Comparison of ENCODE assay signal across 8 cellular contexts in the genomic region with DNA sequence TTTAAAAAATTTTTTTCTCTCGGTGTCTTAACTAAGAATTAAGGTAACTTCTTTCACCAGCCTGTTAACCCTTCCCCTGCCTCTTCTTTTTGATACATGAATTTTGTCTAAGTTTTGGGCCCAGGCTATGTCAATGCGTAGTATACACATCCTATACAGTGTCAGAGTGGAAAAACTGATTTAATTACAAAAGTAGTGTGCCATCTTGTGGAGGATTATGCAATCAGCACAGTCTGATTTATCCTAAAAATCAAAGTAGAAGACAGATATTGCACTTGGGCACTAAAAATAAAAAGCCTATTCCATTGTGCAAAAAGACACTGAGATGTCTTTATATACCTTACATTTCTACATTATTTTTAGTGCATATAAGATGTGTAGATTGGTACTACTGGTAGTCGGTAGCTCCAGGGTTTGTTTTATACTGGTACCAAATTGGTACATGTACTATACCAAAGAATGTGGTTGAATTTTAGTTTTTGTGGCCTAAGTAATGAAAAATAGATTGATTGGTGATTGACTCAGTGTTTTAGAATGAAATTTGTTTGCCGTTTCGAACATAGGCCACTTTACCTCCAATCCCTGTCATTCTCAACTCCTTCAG.
DNase-seq lines count a peak whose midpoint lies in the region; ATAC-seq, FAIRE-seq and TF ChIP-seq lines count a peak whose summit lies in the region.

No MANE protein-coding gene starts in this region.

- no peaks in the 10 kb centered on the region for H3K9me3 Mint-ChIP-seq in astrocyte (ENCODE audit: unreplicated experiment)

- H3K4me3 ChIP-seq in AG09309 (ENCODE audit: control insufficient read depth, low read depth, low read length) = no peak overlapping the region
- no peak overlapping the region for H3K4me3 ChIP-seq in astrocyte (ENCODE audit: insufficient read depth, low read depth, low read length)

- no peaks in the 10 kb centered on the region for H3K27me3 ChIP-seq in astrocyte (ENCODE audit: insufficient read depth, low read length)

- H3K9ac ChIP-seq in astrocyte (ENCODE audit: low read length) = no peak overlapping the region

- FAIRE-seq in GM12891 (lab: Jason Lieb, UNC) (peak; percentile 40), astrocyte (lab: Jason Lieb, UNC) (no peak)

- no peaks in the 10 kb centered on the region for H3K9me3 ChIP-seq in astrocyte (ENCODE audit: insufficient read depth, low read depth, low read length)

- ATAC-seq in stimulated activated naive CD8-positive, alpha-beta T cell treated with anti-CD3 and anti-CD28 coated beads, Interleukin-15, Interleukin-2, amounts not matched to agents 100 U/mL and 50 U/mL, for 24 hours = peak; percentile 63
- no peak for ATAC-seq in GM21619 (IDR thresholded peaks at IDR 0.05; ENCODE audit: unreplicated experiment)

- H3K27me3 Mint-ChIP-seq in astrocyte (ENCODE audit: low read depth, unreplicated experiment) = no peaks in the 10 kb centered on the region

- peaks cover 8% of the 10 kb centered on the region for H3K36me3 ChIP-seq in astrocyte (ENCODE audit: insufficient read depth, low read length)

- peak; percentile 11 for DNase-seq in AG09309 (ENCODE audit: low read depth)
- DNase-seq in GM12891 (ENCODE audit: insufficient read length, low spot score) = no peak
- peak; percentile 28 for DNase-seq in NCI-H2171 (lab: John Stamatoyannopoulos, UW)
- peak; percentile 27 for DNase-seq in astrocyte (ENCODE audit: low read depth)
- peak; percentile 7 for DNase-seq in hepatic stellate cell (ENCODE audit: low spot score)
- no peak for DNase-seq in stimulated activated naive CD8-positive, alpha-beta T cell treated with anti-CD3 and anti-CD28 coated beads, Interleukin-15, Interleukin-2, amounts not matched to agents 100 U/mL and 50 U/mL, for 24 hours
- no peak for DNase-seq in stimulated activated CD4-positive, alpha-beta T cell treated with anti-CD3 and anti-CD28 coated beads, Interleukin-15, amount 100 ng/mL, for 24 hours

- H4K20me1 ChIP-seq in astrocyte (ENCODE audit: insufficient read depth, low read length) = peaks cover 12% of the 10 kb centered on the region

- no peak for TF ChIP-seq POLR2A in GM12891 (IDR thresholded peaks at IDR 0.05; ENCODE audit: low read depth, low read length)

- TF ChIP-seq CTCF in AG09309 (IDR thresholded peaks at IDR 0.05; ENCODE audit: control insufficient read depth, insufficient read depth, low read depth, low read length, missing control alignments) (peak; percentile 44), astrocyte (IDR thresholded peaks at IDR 0.05; ENCODE audit: insufficient read depth, low read depth, low read length) (peak; percentile 59)

- no peaks in the 10 kb centered on the region for H3K4me1 ChIP-seq in astrocyte (ENCODE audit: insufficient read depth, low read length)

- H3K4me2 ChIP-seq in astrocyte (ENCODE audit: low read length) = no peak overlapping the region

- no peaks in the 10 kb centered on the region for H3K4me1 Mint-ChIP-seq in astrocyte (ENCODE audit: low read depth, unreplicated experiment)

- no peak overlapping the region for H3K4me3 Mint-ChIP-seq in astrocyte (ENCODE audit: unreplicated experiment)

- no peak overlapping the region for H2AFZ ChIP-seq in astrocyte (ENCODE audit: low read depth, low read length)

- no peaks in the 10 kb centered on the region for H3K79me2 ChIP-seq in astrocyte (ENCODE audit: insufficient read depth, low read length)

- H3K36me3 Mint-ChIP-seq in astrocyte (ENCODE audit: low read depth, unreplicated experiment) = peaks cover 6% of the 10 kb centered on the region

- H3K27ac ChIP-seq in astrocyte (ENCODE audit: low read depth, low read length) = no peak overlapping the region

- no peak overlapping the region for H3K27ac Mint-ChIP-seq in astrocyte (ENCODE audit: unreplicated experiment)

TF ChIP-seq in GM12891, 5 proteins besides CTCF, POLR2A, EP300 and RAD21:
- no peak for TF ChIP-seq PAX5 (IDR thresholded peaks at IDR 0.05; ENCODE audit: insufficient read depth, low read length, severe bottlenecking)
- TF ChIP-seq TAF1 (IDR thresholded peaks at IDR 0.05; ENCODE audit: low read depth, low read length) = no peak
- no peak for TF ChIP-seq SPI1 (IDR thresholded peaks at IDR 0.05; ENCODE audit: low read depth, low read length)
- TF ChIP-seq POLR2AphosphoS5 (IDR thresholded peaks at IDR 0.05; ENCODE audit: low read depth, low read length) = no peak
- TF ChIP-seq POU2F2 (IDR thresholded peaks at IDR 0.05; ENCODE audit: low read depth, low read length) = no peak

Comparison
In these comparisons a context has a peak if more than half of its experiments do, and no peak if none do; other contexts are left out.
1. DNase-seq: peak in AG09309 (single experiment), NCI-H2171 (single experiment), astrocyte (single experiment) and hepatic stellate cell (single experiment); none in GM12891 (single experiment), stimulated activated naive CD8-positive, alpha-beta T cell treated with anti-CD3 and anti-CD28 coated beads, Interleukin-15, Interleukin-2, amounts not matched to agents 100 U/mL and 50 U/mL, for 24 hours (single experiment) and stimulated activated CD4-positive, alpha-beta T cell treated with anti-CD3 and anti-CD28 coated beads, Interleukin-15, amount 100 ng/mL, for 24 hours (single experiment).